Comparison of ENCODE assay signal across 20 cellular contexts in the genomic region with DNA sequence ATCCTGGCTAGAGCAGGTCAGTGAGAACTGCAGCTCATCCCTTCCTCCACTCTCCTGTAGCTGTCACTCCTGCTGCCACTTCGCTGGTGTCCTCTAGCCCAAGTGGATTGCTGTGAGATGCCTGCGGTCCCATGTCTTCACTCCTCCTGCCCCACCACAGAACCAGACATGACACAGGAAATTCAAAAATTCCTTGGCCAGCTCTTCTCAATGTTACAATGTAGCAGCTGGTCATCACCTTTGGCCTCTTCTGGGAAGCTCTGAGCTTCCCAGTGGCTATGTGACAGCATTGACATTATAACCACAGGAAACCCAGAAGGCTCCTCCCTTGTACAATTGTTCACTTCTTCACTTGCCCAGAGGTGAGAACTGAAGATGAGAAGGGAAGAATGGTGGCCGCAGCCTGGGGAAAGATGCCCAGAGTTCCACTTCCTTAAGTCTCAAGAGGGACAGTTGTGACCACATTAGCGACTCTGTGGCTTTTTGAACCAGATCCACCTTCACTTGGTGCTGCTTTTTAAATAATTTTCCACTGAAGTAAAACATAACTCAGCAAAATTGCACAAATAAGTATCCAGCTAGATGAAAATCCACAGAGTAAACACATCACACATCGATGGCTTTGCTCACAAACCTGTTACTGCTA.
DNase-seq lines count a peak whose midpoint lies in the region; ATAC-seq, FAIRE-seq and TF ChIP-seq lines count a peak whose summit lies in the region.
"Had no signal": no experiment of that assay in that cellular context is flagged by ENCODE, and none has a peak within 500 bp of the region (broad histone marks: within the 10 kb centered on the region; RNA-seq: fewer than 3 reads in every experiment).

No MANE protein-coding gene starts in this region.

- H2BK12ac ChIP-seq in H9 (ENCODE audit: insufficient read length, low read depth, low read length), result no peak overlapping the region

- no peaks in the 10 kb centered on the region for H3K23me2 ChIP-seq in H9 (ENCODE audit: insufficient read length, low read depth, low read length, poor library complexity, severe bottlenecking)

- no peak for FAIRE-seq in GM12891 (lab: Jason Lieb, UNC)
- FAIRE-seq: astrocyte, RCC 7860 had no signal

- no peak overlapping the region for H2BK15ac ChIP-seq in H9 (ENCODE audit: low read depth, low read length)

- no peak overlapping the region for H2AK5ac ChIP-seq in H9 (ENCODE audit: insufficient read length, low read length)

- no peaks in the 10 kb centered on the region for H4K20me1 ChIP-seq in H9 (ENCODE audit: control insufficient read depth, insufficient read depth, insufficient read length)

- H3K27ac Mint-ChIP-seq in immature natural killer cell (no peak overlapping the region), H9 (peak overlapping the region in 1 of 3 experiments; percentile 69; a peak in 1 of 7 replicates)
- peak overlapping the region; percentile 26 for H3K27ac Mint-ChIP-seq in stimulated activated naive B cell treated with anti-CD40 and anti-IgM and Interleukin-4, amounts not matched to agents 10 μg/mL and 1 μg/mL and 100 μg/mL, for 72 hours
- H3K27ac Mint-ChIP-seq: CD4-positive, CD25-positive, alpha-beta regulatory T cell; T-helper 1 cell treated with Interleukin-12 subunit alpha and Interleukin-12 subunit beta and Interleukin-4 antibody, amounts not matched to agents 30 μg/mL and 1 μg/mL, for 36 hours had no signal

- no peaks in the 10 kb centered on the region for H3K4me1 ChIP-seq in H9 (ENCODE audit: insufficient read depth, low read length)

- H3K27me3 ChIP-seq in H9 (ENCODE audit: insufficient read depth, low read length), result no peaks in the 10 kb centered on the region
- H3K27me3 ChIP-seq: colonic mucosa had no signal

- H3T11ph ChIP-seq in H9 (ENCODE audit: low read length), result no peak overlapping the region

- no peak overlapping the region for H3K4ac ChIP-seq in H9 (ENCODE audit: low read depth, low read length)

- no peak overlapping the region for H2BK120ac ChIP-seq in H9 (ENCODE audit: low read depth, low read length, poor library complexity, severe bottlenecking)

- ATAC-seq in stimulated activated naive B cell treated with anti-CD40 and anti-IgM and Interleukin-4, amounts not matched to agents 10 μg/mL and 1 μg/mL and 100 μg/mL, for 72 hours (replicated peaks), result no peak
- no peak for ATAC-seq in left colon
- ATAC-seq: activated CD4-positive, CD25-positive, alpha-beta regulatory T cell treated with anti-CD3 and anti-CD28 coated beads, Interleukin-2, amount 50 U/mL, for 24 hours had no signal

- H4K91ac ChIP-seq in H9 (ENCODE audit: insufficient read length, low read depth, low read length), result no peak overlapping the region

- H3K27ac ChIP-seq in H9 (ENCODE audit: insufficient read length, low read depth, low read length), result no peak overlapping the region
- H3K27ac ChIP-seq: colonic mucosa had no signal

- DNase-seq in GM12891 (ENCODE audit: insufficient read length, low spot score) (no peak), NOMO-1 treated with DMSO at 0.1 percent for 48 hours (lab: John Stamatoyannopoulos, UW; ENCODE audit: unreplicated experiment) (peak; percentile 61), immature natural killer cell (peak in 2 of 3 donors; percentile 3 to 13), left colon (no peak), NAMALWA (ENCODE audit: low spot score) (no peak), H9 (no peak)
- no peak for DNase-seq in stimulated activated naive B cell treated with anti-CD40 and anti-IgM and Interleukin-4, amounts not matched to agents 10 μg/mL and 1 μg/mL and 100 μg/mL, for 72 hours
- DNase-seq: activated naive CD4-positive, alpha-beta T cell; CD4-positive, CD25-positive, alpha-beta regulatory T cell; colonic mucosa; DMS79; erythroblast; left cardiac atrium; NCI-H2081 treated with DMSO at 0.1 percent for 48 hours; NCI-H526 treated with DMSO at 0.1 percent for 48 hours had no signal

- H3K36me3 Mint-ChIP-seq in immature natural killer cell (no peaks in the 10 kb centered on the region), H9 (ENCODE audit: insufficient read depth in 1 of 3, low read depth in 3 of 3) (no peaks in the 10 kb centered on the region)
- peaks cover 0 to 12% of the 10 kb centered on the region in 2 donors for H3K36me3 Mint-ChIP-seq in stimulated activated naive B cell treated with anti-CD40 and anti-IgM and Interleukin-4, amounts not matched to agents 10 μg/mL and 1 μg/mL and 100 μg/mL, for 72 hours
- H3K36me3 Mint-ChIP-seq: CD4-positive, CD25-positive, alpha-beta regulatory T cell had no signal

- no CpG with 5 or more reads among the region's 5 CpGs for WGBS in H9 (ENCODE audit: extremely low coverage, insufficient read length, low lambda C conversion rate)

- no peak overlapping the region for H3K14ac ChIP-seq in H9 (ENCODE audit: insufficient read depth, low read length)

- intact Hi-C loops in left colon (cut with DNase I, micrococcal nuclease), result no loop called here

- TF ChIP-seq POLR2A in GM12891 (IDR thresholded peaks at IDR 0.05; ENCODE audit: low read depth, low read length), result no peak

- H3K79me2 ChIP-seq in H9 (ENCODE audit: insufficient read depth, low read length), result no peaks in the 10 kb centered on the region

- no peak overlapping the region for H2BK20ac ChIP-seq in H9 (ENCODE audit: low read depth, low read length, poor library complexity, severe bottlenecking)

- H2AFZ ChIP-seq in H9 (ENCODE audit: low read length), result no peak overlapping the region

- no peak overlapping the region for H3K18ac ChIP-seq in H9 (ENCODE audit: insufficient read length, low read depth, low read length)

- H3K4me2 ChIP-seq in H9 (ENCODE audit: insufficient read depth, insufficient read length, low read length), result no peak overlapping the region

- no peaks in the 10 kb centered on the region for H3K79me1 ChIP-seq in H9 (ENCODE audit: insufficient read depth, low read depth, low read length, poor library complexity, severe bottlenecking)

- H3K27me3 Mint-ChIP-seq in immature natural killer cell (ENCODE audit: low read depth in 3 of 3) (peaks cover 6 to 15% (median 7%) of the 10 kb centered on the region in 3 donors), H9 (ENCODE audit: low read depth) (no peaks in the 10 kb centered on the region; the same call in 1 of the 2 replicates)
- H3K27me3 Mint-ChIP-seq in stimulated activated naive B cell treated with anti-CD40 and anti-IgM and Interleukin-4, amounts not matched to agents 10 μg/mL and 1 μg/mL and 100 μg/mL, for 72 hours, result no peaks in the 10 kb centered on the region

- H3K4me1 Mint-ChIP-seq in immature natural killer cell, result peaks cover 40 to 54% of the 10 kb centered on the region in 2 donors
- peaks cover 58 to 93% of the 10 kb centered on the region in 2 donors for H3K4me1 Mint-ChIP-seq in stimulated activated naive B cell treated with anti-CD40 and anti-IgM and Interleukin-4, amounts not matched to agents 10 μg/mL and 1 μg/mL and 100 μg/mL, for 72 hours
- H3K4me1 Mint-ChIP-seq in H9, result peaks cover 2 to 9% of the 10 kb centered on the region in 2 experiments; a peak in 3 of 4 replicates

- no peak overlapping the region for H3K56ac ChIP-seq in H9 (ENCODE audit: insufficient read length, low read depth, low read length)

- no peaks in the 10 kb centered on the region for H3K9me3 ChIP-seq in H9 (ENCODE audit: control insufficient read depth, low read depth, low read length)
- H3K9me3 ChIP-seq: colonic mucosa, prostate gland had no signal

- H4K5ac ChIP-seq in H9 (ENCODE audit: insufficient read length, low read depth, low read length), result no peak overlapping the region

- no peaks in the 10 kb centered on the region for H3K9me3 Mint-ChIP-seq in immature natural killer cell
- peaks cover 0 to 6% of the 10 kb centered on the region in 2 donors for H3K9me3 Mint-ChIP-seq in stimulated activated naive B cell treated with anti-CD40 and anti-IgM and Interleukin-4, amounts not matched to agents 10 μg/mL and 1 μg/mL and 100 μg/mL, for 72 hours
- H3K9me3 Mint-ChIP-seq in H9, result no peaks in the 10 kb centered on the region
- H3K9me3 Mint-ChIP-seq: T-helper 1 cell treated with Interleukin-12 subunit alpha and Interleukin-12 subunit beta and Interleukin-4 antibody, amounts not matched to agents 30 μg/mL and 1 μg/mL, for 36 hours had no signal

- peak overlapping the region in 2 of 5 donors; percentile 27 to 56 for H3K4me3 Mint-ChIP-seq in immature natural killer cell
- no peak overlapping the region for H3K4me3 Mint-ChIP-seq in stimulated activated naive B cell treated with anti-CD40 and anti-IgM and Interleukin-4, amounts not matched to agents 10 μg/mL and 1 μg/mL and 100 μg/mL, for 72 hours
- no peak overlapping the region for H3K4me3 Mint-ChIP-seq in H9
- H3K4me3 Mint-ChIP-seq: CD4-positive, CD25-positive, alpha-beta regulatory T cell; T-helper 1 cell treated with Interleukin-12 subunit alpha and Interleukin-12 subunit beta and Interleukin-4 antibody, amounts not matched to agents 30 μg/mL and 1 μg/mL, for 36 hours had no signal

- no peak overlapping the region for H3K23ac ChIP-seq in H9 (ENCODE audit: insufficient read length, low read depth, low read length)

- TF ChIP-seq CTCF in H9 (conservative IDR thresholded peaks at IDR 0.05), result no peak

- no peak overlapping the region for H2BK5ac ChIP-seq in H9 (ENCODE audit: insufficient read length, low read length)

- H3K9ac ChIP-seq in H9 (ENCODE audit: extremely low read depth, insufficient read length, low read length), result no peak overlapping the region

- H4K8ac ChIP-seq in H9 (replicated peaks; ENCODE audit: insufficient read length, low read depth, low read length), result no peak overlapping the region

TF ChIP-seq in GM12891, 5 proteins besides CTCF, POLR2A, EP300 and RAD21:
- TF ChIP-seq PAX5 (IDR thresholded peaks at IDR 0.05; ENCODE audit: insufficient read depth, low read length, severe bottlenecking), result no peak
- no peak for TF ChIP-seq POU2F2 (IDR thresholded peaks at IDR 0.05; ENCODE audit: low read depth, low read length)
- TF ChIP-seq SPI1 (IDR thresholded peaks at IDR 0.05; ENCODE audit: low read depth, low read length), result peak; percentile 65
TF ChIP-seq in GM12891: peak in this region for 1.

Comparison
In these comparisons a context has a peak if more than half of its experiments do, and no peak if none do; other contexts are left out.
1. DNase-seq: peak in NOMO-1 treated with DMSO at 0.1 percent for 48 hours (single experiment) and immature natural killer cell (2 of 3); none in GM12891 (single experiment), stimulated activated naive B cell treated with anti-CD40 and anti-IgM and Interleukin-4, amounts not matched to agents 10 μg/mL and 1 μg/mL and 100 μg/mL, for 72 hours (single experiment), left colon (0 of 2), NAMALWA (single experiment) and H9 (single experiment).